Comparison of ENCODE assay signal across 8 cellular contexts in the genomic region with DNA sequence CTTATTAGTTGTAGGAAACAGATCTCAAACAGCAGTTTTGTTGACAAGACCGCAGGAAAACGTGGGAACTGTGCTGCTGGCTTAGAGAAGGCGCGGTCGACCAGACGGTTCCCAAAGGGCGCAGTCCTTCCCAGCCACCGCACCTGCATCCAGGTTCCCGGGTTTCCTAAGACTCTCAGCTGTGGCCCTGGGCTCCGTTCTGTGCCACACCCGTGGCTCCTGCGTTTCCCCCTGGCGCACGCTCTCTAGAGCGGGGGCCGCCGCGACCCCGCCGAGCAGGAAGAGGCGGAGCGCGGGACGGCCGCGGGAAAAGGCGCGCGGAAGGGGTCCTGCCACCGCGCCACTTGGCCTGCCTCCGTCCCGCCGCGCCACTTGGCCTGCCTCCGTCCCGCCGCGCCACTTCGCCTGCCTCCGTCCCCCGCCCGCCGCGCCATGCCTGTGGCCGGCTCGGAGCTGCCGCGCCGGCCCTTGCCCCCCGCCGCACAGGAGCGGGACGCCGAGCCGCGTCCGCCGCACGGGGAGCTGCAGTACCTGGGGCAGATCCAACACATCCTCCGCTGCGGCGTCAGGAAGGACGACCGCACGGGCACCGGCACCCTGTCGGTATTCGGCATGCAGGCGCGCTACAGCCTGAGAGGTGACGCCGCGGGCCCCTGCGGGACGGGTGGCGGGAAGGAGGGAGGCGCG. TPM values are rescaled to one million over a fixed set of nuclear protein-coding genes. Genes with fewer than 3 reads are reported as not detected.
DNase-seq lines count a peak whose midpoint lies in the region; ATAC-seq and TF ChIP-seq lines count a peak whose summit lies in the region.

A gene (plus strand): TSS at position 343 of the 687 bp plus-strand sequence. CDS start 90 bp downstream, at position 433.

- peak within 1 kb of the TSS; percentile 45 to 56 for H3K27ac ChIP-seq in left lung

- peaks cover 35% of the 10 kb centered on the region for H3K36me3 ChIP-seq in BE2C
- H3K36me3 ChIP-seq in left lung, result no peaks in the 10 kb centered on the region

- ATAC-seq in GM18870 (IDR thresholded peaks at IDR 0.05; ENCODE audit: unreplicated experiment), result peak; percentile 15
- ATAC-seq in HG03095 (IDR thresholded peaks at IDR 0.05; ENCODE audit: unreplicated experiment), result peak; percentile 46
- peak; percentile 73 for ATAC-seq in left lung

- H3K4me1 ChIP-seq in BE2C (no peaks in the 10 kb centered on the region), left lung (peaks cover 0 to 22% of the 10 kb centered on the region in 2 donors)

- peak within 1 kb of the TSS; percentile 71 for H3K4me3 ChIP-seq in BE2C (ENCODE audit: low read depth, low read length)
- H3K4me3 ChIP-seq in choroid plexus epithelial cell (ENCODE audit: low read depth, low read length), result peak within 1 kb of the TSS; percentile 83
- peak within 1 kb of the TSS; percentile 72 to 85 for H3K4me3 ChIP-seq in left lung

- DNase-seq in BE2C (peak; percentile 74), NCI-H2029 (lab: John Stamatoyannopoulos, UW) (peak; percentile 48), choroid plexus epithelial cell (ENCODE audit: low read depth) (peak; percentile 46), left lung (peak; percentile 53 to 84)
- DNase-seq in stimulated activated CD8-positive, alpha-beta memory T cell treated with anti-CD3 and anti-CD28 coated beads, Interleukin-4, amount 100 ng/mL, for 48 hours, result peak; percentile 70

- H3K9me3 ChIP-seq in BE2C (no peaks in the 10 kb centered on the region), left lung (no peaks in the 10 kb centered on the region)

- intact Hi-C loops in T-helper 2 cell treated with Interferon-gamma antibody and Interleukin-4, amounts not matched to agents 100 ng/mL and 5 ng/mL, for 36 hours (cut with micrococcal nuclease), result loop anchor here (5.0 kb wide), 1 partner anchor 500 kb away; a partner anchor contains a TSS
- intact Hi-C loops in left lung (cut with DNase I), result no loop called here

- no peaks in the 10 kb centered on the region for H3K27me3 ChIP-seq in BE2C
- H3K27me3 ChIP-seq in left lung, result peaks cover 0 to 27% of the 10 kb centered on the region in 2 donors

- TF ChIP-seq CTCF in BE2C (IDR thresholded peaks at IDR 0.05; ENCODE audit: low read depth, low read length), result no peak
- TF ChIP-seq CTCF in choroid plexus epithelial cell (conservative IDR thresholded peaks at IDR 0.05; ENCODE audit: low read depth, low read length), result no peak
- TF ChIP-seq CTCF in left lung (IDR thresholded peaks at IDR 0.05), result no peak

RNA-seq across cellular contexts. Expression of the gene that starts here (rescaled TPM):
- polyA plus RNA-seq in BE2C (2012; ENCODE audit: insufficient read depth, insufficient read length, low read depth), result 14.8 TPM
- 354 and 362 TPM in 2 replicates for total RNA-seq in T-helper 2 cell treated with Interferon-gamma antibody and Interleukin-4, amounts not matched to agents 100 ng/mL and 5 ng/mL, for 36 hours
- total RNA-seq in left lung, result 10 to 100 TPM; 25.9 to 39.6 TPM

Comparison
In these comparisons a context has a peak if more than half of its experiments do, and no peak if none do; other contexts are left out.
1. Peak in every context shown above with its lines: DNase-seq, ATAC-seq, H3K4me3 ChIP-seq and H3K27ac ChIP-seq.
2. ATAC-seq: peak in every context shown above with its lines; median percentile 73 in left lung; 46 in HG03095; 15 in GM18870.